Comparison of ENCODE assay signal across 10 cellular contexts in the genomic region with DNA sequence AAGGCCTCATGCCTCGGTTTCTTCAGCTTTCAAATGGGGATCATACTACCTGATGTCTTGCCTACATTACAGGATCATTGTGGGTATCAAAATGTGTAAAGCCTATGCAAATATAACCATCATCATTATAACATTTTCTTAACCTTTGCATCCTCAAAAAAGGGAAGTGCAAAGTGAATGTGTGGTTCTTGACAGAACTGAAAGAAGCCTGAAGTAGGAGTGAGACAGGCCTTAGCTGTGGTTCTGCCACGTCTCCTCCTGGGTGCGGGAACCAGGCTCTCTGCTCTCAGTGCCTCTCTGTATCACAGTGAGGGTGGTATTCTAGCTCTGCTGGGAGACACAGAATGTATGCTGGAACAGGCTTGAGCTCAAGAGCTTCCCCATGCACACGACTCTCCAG.
A peak's percentile ranks its signal among the peaks of the same experiment; 100 is the strongest.
DNase-seq lines count a peak whose midpoint lies in the region; ATAC-seq and TF ChIP-seq lines count a peak whose summit lies in the region.
"Had no signal": no experiment of that assay in that cellular context is flagged by ENCODE, and none has a peak within 500 bp of the region (broad histone marks: within the 10 kb centered on the region; RNA-seq: fewer than 3 reads in every experiment).

No MANE protein-coding gene starts in this region.

- H3K36me3 ChIP-seq in body of pancreas (replicated peaks in 1 of 2; ENCODE audit: insufficient read depth in 1 of 2, low read depth in 2 of 2) (no peaks in the 10 kb centered on the region), suprapubic skin (no peaks in the 10 kb centered on the region)

- H3K27ac ChIP-seq in body of pancreas = no peak overlapping the region
- H3K27ac ChIP-seq in suprapubic skin = no peak overlapping the region

- H3K4me1 ChIP-seq in body of pancreas = peaks cover 12% of the 10 kb centered on the region
- H3K4me1 ChIP-seq in suprapubic skin = peaks cover 40% of the 10 kb centered on the region

- peaks cover 0 to 4% (median 0%) of the 10 kb centered on the region in 3 donors for H3K27me3 Mint-ChIP-seq in immature natural killer cell (ENCODE audit: low read depth in 3 of 3)

- intact Hi-C loops in body of pancreas (cut with DNase I) = no loop called here

- peaks cover 7 to 10% (median 8%) of the 10 kb centered on the region in 3 donors for H3K36me3 Mint-ChIP-seq in immature natural killer cell

- no peak for TF ChIP-seq POLR2A in body of pancreas (IDR thresholded peaks at IDR 0.05)
- TF ChIP-seq POLR2A in suprapubic skin (IDR thresholded peaks at IDR 0.05) = no peak

- peaks cover 3 to 21% (median 13%) of the 10 kb centered on the region in 6 donors for H3K9me3 Mint-ChIP-seq in immature natural killer cell

- H3K27me3 ChIP-seq in body of pancreas (no peaks in the 10 kb centered on the region), suprapubic skin (no peaks in the 10 kb centered on the region)

- H3K9me3 ChIP-seq in body of pancreas (no peaks in the 10 kb centered on the region), suprapubic skin (no peaks in the 10 kb centered on the region)

- WGBS in body of pancreas, 2 donors = 88 to 97% methylated on average over 4 of the region's 4 CpGs
- 93% methylated on average over 4 of the region's 4 CpGs for WGBS in suprapubic skin

- TF ChIP-seq CTCF in body of pancreas (IDR thresholded peaks at IDR 0.05) (no peak), suprapubic skin (IDR thresholded peaks at IDR 0.05) (no peak)

- H3K4me3 ChIP-seq in body of pancreas (no peak overlapping the region), suprapubic skin (no peak overlapping the region)

- peak overlapping the region in 1 of 5 donors; percentile 0 for H3K4me3 Mint-ChIP-seq in immature natural killer cell
- H3K4me3 Mint-ChIP-seq: endodermal cell had no signal

- ATAC-seq in GM18867 (IDR thresholded peaks at IDR 0.05; ENCODE audit: unreplicated experiment) (peak; percentile 91), GM21447 (IDR thresholded peaks at IDR 0.05; ENCODE audit: unreplicated experiment) (peak; percentile 84), HG03354 (IDR thresholded peaks at IDR 0.05; ENCODE audit: poor library complexity, severe bottlenecking, unreplicated experiment) (peak; percentile 95), body of pancreas (no peak)
- ATAC-seq: left cardiac atrium had no signal

- DNase-seq in immature natural killer cell = no peak
- no peak for DNase-seq in NCI-H2171 (lab: John Stamatoyannopoulos, UW)
- no peak for DNase-seq in body of pancreas
- DNase-seq in suprapubic skin (ENCODE audit: low spot score in 2 of 2) = no peak
- DNase-seq: endodermal cell, left cardiac atrium, NCI-H226 had no signal

- peak overlapping the region in 4 of 6 donors; percentile 33 to 82 (median 61) for H3K27ac Mint-ChIP-seq in immature natural killer cell
- H3K27ac Mint-ChIP-seq: endodermal cell had no signal

- no peak for TF ChIP-seq EP300 in suprapubic skin (IDR thresholded peaks at IDR 0.05)

- H3K4me1 Mint-ChIP-seq in immature natural killer cell = peaks cover 35 to 36% of the 10 kb centered on the region in 2 donors
